ENCODE assay signal across 9 cellular contexts in the genomic region with DNA sequence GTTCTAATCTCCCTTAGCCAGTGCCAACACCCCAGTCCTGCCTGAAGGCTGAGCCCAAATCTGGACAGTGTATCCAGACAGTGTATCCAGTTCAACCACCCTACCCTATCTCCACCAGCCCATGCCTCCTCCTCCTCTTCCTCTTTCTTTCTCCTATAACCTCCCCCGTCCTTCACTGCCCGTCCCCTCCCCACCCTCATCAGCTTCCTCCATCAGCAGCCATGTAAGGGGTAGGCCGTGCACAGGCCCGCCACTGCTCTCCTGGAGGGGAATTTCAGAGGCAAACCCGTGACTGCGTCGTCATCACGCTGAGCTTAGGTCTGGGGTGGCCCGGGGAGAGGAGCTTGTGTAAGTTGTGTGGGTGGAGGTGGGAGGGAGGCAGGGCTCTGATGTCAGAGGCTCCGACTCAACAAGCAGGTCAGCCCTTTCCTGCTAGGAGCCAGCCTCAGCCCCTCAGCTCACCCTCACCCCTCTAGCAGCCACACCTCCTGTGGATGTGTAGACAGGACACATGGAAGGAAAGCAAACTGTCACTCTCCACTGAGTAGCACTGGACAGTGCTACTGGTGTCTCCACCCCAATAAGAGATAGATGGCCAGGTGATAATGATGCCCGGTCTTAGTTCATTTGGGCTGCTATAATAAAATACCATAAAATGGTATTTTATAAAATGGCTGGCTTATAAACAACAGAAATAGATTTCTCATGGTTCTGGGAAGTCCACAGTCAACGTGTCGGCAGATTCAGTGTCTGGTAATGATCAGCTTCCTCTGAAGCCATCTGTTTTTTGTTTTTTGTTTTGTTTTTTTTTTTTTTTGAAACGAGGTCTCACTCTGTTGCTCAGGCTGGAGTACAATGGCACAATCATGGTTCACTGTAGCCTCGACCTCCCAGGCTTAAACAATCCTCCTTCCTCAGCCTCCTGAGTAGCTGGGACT. TPM values are rescaled to one million over a fixed set of nuclear protein-coding genes. Genes with fewer than 3 reads are reported as not detected.
DNase-seq lines count a peak whose midpoint lies in the region; ATAC-seq, FAIRE-seq and TF ChIP-seq lines count a peak whose summit lies in the region.
"Had no signal": no experiment of that assay in that cellular context is flagged by ENCODE, and none has a peak within 500 bp of the region (broad histone marks: within the 10 kb centered on the region; RNA-seq: fewer than 3 reads in every experiment).

No MANE protein-coding gene starts in this region.

- no peak for TF ChIP-seq POLR2A in HepG2 (IDR thresholded peaks at IDR 0.05; ENCODE audit: insufficient read depth in 1 of 2, low read depth in 2 of 2, low read length in 2 of 2)

- peaks cover 17% of the 10 kb centered on the region for H3K4me1 Mint-ChIP-seq in T-helper 1 cell treated with Interleukin-12 subunit alpha and Interleukin-12 subunit beta and Interleukin-4 antibody, amounts not matched to agents 30 μg/mL and 1 μg/mL, for 36 hours (ENCODE audit: low read depth)
- H3K4me1 Mint-ChIP-seq in activated naive CD8-positive, alpha-beta T cell treated with anti-CD3 and anti-CD28 coated beads, Interleukin-2, amount 50 U/mL, for 24 hours, result peaks cover 45% of the 10 kb centered on the region

- no peak for TF ChIP-seq CTCF in HepG2 (CRISPR knock-in tag; IDR thresholded peaks at IDR 0.05)

- peaks cover 44% of the 10 kb centered on the region for H3K4me1 ChIP-seq in HepG2 (ENCODE audit: insufficient read depth, low read length)

- H3K4me3 Mint-ChIP-seq in T-helper 1 cell treated with Interleukin-12 subunit alpha and Interleukin-12 subunit beta and Interleukin-4 antibody, amounts not matched to agents 30 μg/mL and 1 μg/mL, for 36 hours, result peak overlapping the region; percentile 34
- H3K4me3 Mint-ChIP-seq in activated naive CD8-positive, alpha-beta T cell treated with anti-CD3 and anti-CD28 coated beads, Interleukin-2, amount 50 U/mL, for 24 hours, result peak overlapping the region; percentile 52

- H3K9ac ChIP-seq in HepG2 (ENCODE audit: insufficient read depth, low read depth, low read length), result no peak overlapping the region

- no TSS peak for BruUV-seq in HepG2 (replicated peaks; lab: Mats Ljungman, UMichigan)

- peaks cover 8% of the 10 kb centered on the region for H3K27me3 Mint-ChIP-seq in T-helper 1 cell treated with Interleukin-12 subunit alpha and Interleukin-12 subunit beta and Interleukin-4 antibody, amounts not matched to agents 30 μg/mL and 1 μg/mL, for 36 hours (ENCODE audit: low read depth)
- no peaks in the 10 kb centered on the region for H3K27me3 Mint-ChIP-seq in activated naive CD8-positive, alpha-beta T cell treated with anti-CD3 and anti-CD28 coated beads, Interleukin-2, amount 50 U/mL, for 24 hours

- H3K27me3 ChIP-seq in HepG2 (ENCODE audit: control insufficient read depth in 1 of 2, insufficient read depth in 2 of 2, low read length in 2 of 2), result 0 out of 5 replicates have a peak, but pooled peaks cover 0 to 3% of the 10 kb centered on the region in 2 experiments

- peaks cover 11% of the 10 kb centered on the region for H3K9me3 Mint-ChIP-seq in T-helper 1 cell treated with Interleukin-12 subunit alpha and Interleukin-12 subunit beta and Interleukin-4 antibody, amounts not matched to agents 30 μg/mL and 1 μg/mL, for 36 hours
- peaks cover 6% of the 10 kb centered on the region for H3K9me3 Mint-ChIP-seq in activated naive CD8-positive, alpha-beta T cell treated with anti-CD3 and anti-CD28 coated beads, Interleukin-2, amount 50 U/mL, for 24 hours

- H4K20me1 ChIP-seq in HepG2 (ENCODE audit: insufficient read depth, low read length), result no peaks in the 10 kb centered on the region

- H3K36me3 Mint-ChIP-seq in T-helper 1 cell treated with Interleukin-12 subunit alpha and Interleukin-12 subunit beta and Interleukin-4 antibody, amounts not matched to agents 30 μg/mL and 1 μg/mL, for 36 hours (ENCODE audit: low read depth), result peaks cover 5% of the 10 kb centered on the region
- H3K36me3 Mint-ChIP-seq in activated naive CD8-positive, alpha-beta T cell treated with anti-CD3 and anti-CD28 coated beads, Interleukin-2, amount 50 U/mL, for 24 hours (ENCODE audit: low read depth), result peaks cover 2% of the 10 kb centered on the region

- peak; percentile 88 for DNase-seq in activated naive CD8-positive, alpha-beta T cell treated with anti-CD3 and anti-CD28 coated beads, Interleukin-2, amount 50 U/mL, for 24 hours
- DNase-seq in HepG2 (ENCODE audit: low spot score), result peak; percentile 52
- DNase-seq in stimulated activated CD8-positive, alpha-beta memory T cell treated with anti-CD3 and anti-CD28 coated beads, Interleukin-2, amount 100 ng/mL, for 1 hour (ENCODE audit: low read depth in 2 of 2), result peak; percentile 50 to 68
- DNase-seq in NCI-H2196 treated with DMSO at 0.1 percent for 48 hours (lab: John Stamatoyannopoulos, UW; ENCODE audit: unreplicated experiment), result no peak
- DNase-seq in dedifferentiated amniotic fluid mesenchymal stem cell (ENCODE audit: extremely low spot score), result no peak

- POLR2A ChIA-PET in HepG2 (lab: Yijun Ruan, JAX), result interaction anchor here (0.9 to 2.1 kb wide), 3 partner anchors 9 to 22 kb away, joined by 3 to 12 read pairs (median 4); no protein-coding TSS in a partner anchor

- in situ Hi-C loops in HepG2 (cut with HindIII; ENCODE audit: extremely low pct_ligation_motif_present, low pct_unique_long_range_greater_than_20kb), result no loop called here

- no peaks in the 10 kb centered on the region for H3K36me3 ChIP-seq in HepG2 (replicated peaks in 1 of 2; ENCODE audit: control insufficient read depth in 1 of 2, insufficient read depth in 2 of 2, low read length in 2 of 2)

- FAIRE-seq in HepG2 (lab: Jason Lieb, UNC), result no peak
- FAIRE-seq: TTC549 had no signal

- H3K4me3 ChIP-seq in HepG2 (replicated peaks in 1 of 3; ENCODE audit: insufficient read depth in 1 of 3, low read depth in 2 of 3, low read length in 3 of 3), result peak overlapping the region in 1 of 3 experiments; percentile 28; a peak in 2 of 6 replicates

- H3K4me2 ChIP-seq in HepG2 (ENCODE audit: low read depth, low read length), result peak overlapping the region; percentile 75

- TF ChIP-seq RAD21 in HepG2 (CRISPR knock-in tag; IDR thresholded peaks at IDR 0.05), result no peak

- no peak overlapping the region for H2AFZ ChIP-seq in HepG2 (ENCODE audit: low read length)

- TF ChIP-seq EP300 in HepG2 (IDR thresholded peaks at IDR 0.05; ENCODE audit: low read depth in 2 of 2, low read length in 2 of 2), result no peak
- no peak for TF ChIP-seq EP300 in HepG2 (CRISPR knock-in tag; IDR thresholded peaks at IDR 0.05; ENCODE audit: borderline replicate concordance)

- intact Hi-C loops in HepG2 (cut with micrococcal nuclease; ENCODE audit: unreplicated experiment), result no loop called here

- H3K79me2 ChIP-seq in HepG2 (ENCODE audit: insufficient read depth, low read length), result no peaks in the 10 kb centered on the region

- H3K27ac Mint-ChIP-seq in T-helper 1 cell treated with Interleukin-12 subunit alpha and Interleukin-12 subunit beta and Interleukin-4 antibody, amounts not matched to agents 30 μg/mL and 1 μg/mL, for 36 hours, result peak overlapping the region; percentile 90
- peak overlapping the region; percentile 85 for H3K27ac Mint-ChIP-seq in activated naive CD8-positive, alpha-beta T cell treated with anti-CD3 and anti-CD28 coated beads, Interleukin-2, amount 50 U/mL, for 24 hours

- H3K27ac ChIP-seq in HepG2 (ENCODE audit: extremely low read length, insufficient read depth, low read length), result no peak overlapping the region

- CTCF ChIA-PET in HepG2 (lab: Yijun Ruan, JAX; ENCODE audit: low intra/inter-chr PET ratio, low total read pairs), result no interaction called here

- H3K9me3 ChIP-seq in HepG2 (ENCODE audit: low read length), result peaks cover 9% of the 10 kb centered on the region; the same call in 1 of the 2 replicates

- 18% methylated on average over 15 of the region's 15 CpGs for WGBS in HepG2 (ENCODE audit: low lambda C conversion rate)

- ATAC-seq in GM18858 (IDR thresholded peaks at IDR 0.05; ENCODE audit: unreplicated experiment) (peak; percentile 83), HG03060 (IDR thresholded peaks at IDR 0.05; ENCODE audit: low read depth, unreplicated experiment) (peak; percentile 82), HepG2 (peak; percentile 71)
- ATAC-seq in activated naive CD8-positive, alpha-beta T cell treated with anti-CD3 and anti-CD28 coated beads, Interleukin-2, amount 50 U/mL, for 24 hours, result peak; percentile 98

TF ChIP-seq in HepG2, 621 proteins besides CTCF, POLR2A, EP300 and RAD21 (continues in another document):
- TF ChIP-seq NR2F1 (CRISPR knock-in tag; IDR thresholded peaks at IDR 0.05), result no peak
- peak; percentile 73 for TF ChIP-seq CREB1 (IDR thresholded peaks at IDR 0.05)
- no peak for TF ChIP-seq CREB1 (CRISPR knock-in tag; IDR thresholded peaks at IDR 0.05)
- no peak for TF ChIP-seq KLF11 (CRISPR knock-in tag; IDR thresholded peaks at IDR 0.05)

RNA-seq across cellular contexts. Expression of a gene that starts 50.4 kb away (rescaled TPM):
- total RNA-seq in HepG2 (2016; rRNA removed; fragmentation: Illumina TruSeq; extraction: Trizol), result 6.2 and 8.4 TPM in 2 replicates
- 0.88 and 1.1 TPM in 2 replicates for total RNA-seq in HepG2 (2016; cell fraction: cytosol; rRNA removed; fragmentation: Illumina TruSeq; extraction: Trizol; ENCODE audit: low read depth)
- 6.2 and 7.9 TPM in 2 replicates for total RNA-seq in HepG2 (2016; cell fraction: insoluble cytoplasmic fraction; rRNA removed; fragmentation: Illumina TruSeq; extraction: Trizol)
- total RNA-seq in HepG2 (2016; cell fraction: membrane; rRNA removed; fragmentation: Illumina TruSeq; extraction: Trizol), result 3.5 and 4.3 TPM in 2 replicates
- 5.8 and 6.6 TPM in 2 replicates for total RNA-seq in HepG2 (2016; cell fraction: nucleus; rRNA removed; fragmentation: Illumina TruSeq; extraction: Trizol)
- polyA plus RNA-seq in HepG2 (2011; rRNA removed), result 6.6 and 7.8 TPM in 2 replicates
- 6.1 and 8.5 TPM in 2 replicates for polyA plus RNA-seq in HepG2 (2011; cell fraction: cytosol; rRNA removed)
- 9.9 and 12.0 TPM in 2 replicates for polyA plus RNA-seq in HepG2 (2011; cell fraction: nucleus; rRNA removed)
- polyA plus RNA-seq in HepG2 (2012), result 13.5 and 21.1 TPM in 2 replicates
- polyA plus RNA-seq in HepG2 (2016; cell fraction: cytosol; fragmentation: Illumina TruSeq; extraction: Trizol; ENCODE audit: low read depth), result 0.57 and 0.58 TPM in 2 replicates
- 8.8 and 10.6 TPM in 2 replicates for polyA plus RNA-seq in HepG2 (2016; cell fraction: insoluble cytoplasmic fraction; fragmentation: Illumina TruSeq; extraction: Trizol; ENCODE audit: low read depth)
- 2.4 and 2.6 TPM in 2 replicates for polyA plus RNA-seq in HepG2 (2016; cell fraction: membrane; fragmentation: Illumina TruSeq; extraction: Trizol; ENCODE audit: low read depth)
- polyA plus RNA-seq in HepG2 (2016; cell fraction: nucleus; fragmentation: Illumina TruSeq; extraction: Trizol; ENCODE audit: insufficient read depth, low read depth), result 9.6 and 10.7 TPM in 2 replicates
- 5.2 and 20.2 TPM in 2 replicates for polyA minus RNA-seq in HepG2 (2011; rRNA and poly(A)+ RNA removed; ENCODE audit: low replicate concordance)
- 14.8 and 18.3 TPM in 2 replicates for polyA minus RNA-seq in HepG2 (2011; cell fraction: cytosol; rRNA and poly(A)+ RNA removed)
- polyA minus RNA-seq in HepG2 (2011; cell fraction: nucleus; rRNA and poly(A)+ RNA removed), result 5.8 and 8.6 TPM in 2 replicates

Comparison
In these comparisons a context has a peak if more than half of its experiments do, and no peak if none do; other contexts are left out.
1. DNase-seq: peak in activated naive CD8-positive, alpha-beta T cell treated with anti-CD3 and anti-CD28 coated beads, Interleukin-2, amount 50 U/mL, for 24 hours (single experiment), HepG2 (single experiment) and stimulated activated CD8-positive, alpha-beta memory T cell treated with anti-CD3 and anti-CD28 coated beads, Interleukin-2, amount 100 ng/mL, for 1 hour (2 of 2); none in NCI-H2196 treated with DMSO at 0.1 percent for 48 hours (single experiment) and dedifferentiated amniotic fluid mesenchymal stem cell (single experiment).
2. Peak in every context shown above with its lines, with median percentiles within 50 percentile points of each other: ATAC-seq.